ENCODE assay signal across 12 cellular contexts in genomic region chr12:48779869-48780268, GRCh38. TPM values are rescaled to one million over a fixed set of nuclear protein-coding genes. Genes with fewer than 3 reads are reported as not detected.
DNase-seq lines count a peak whose midpoint lies in the region; ATAC-seq and TF ChIP-seq lines count a peak whose summit lies in the region.
"Had no signal": no experiment of that assay in that cellular context is flagged by ENCODE, and none has a peak within 500 bp of the region (broad histone marks: within the 10 kb centered on the region; RNA-seq: fewer than 3 reads in every experiment).

No MANE protein-coding gene starts in this region.

- no peaks in the 10 kb centered on the region for H3K9me3 ChIP-seq in BLaER1
- H3K9me3 ChIP-seq: Caco-2, right lobe of liver had no signal

- H3K27ac Mint-ChIP-seq in osteocyte (ENCODE audit: unreplicated experiment) = peak overlapping the region; percentile 98
- no peak overlapping the region for H3K27ac Mint-ChIP-seq in activated T-helper 17 cell treated with anti-CD3 and anti-CD28 coated beads, Interleukin-2, amount 50 U/mL, for 72 hours
- H3K27ac Mint-ChIP-seq: activated T-helper 2 cell treated with anti-CD3 and anti-CD28 coated beads, Interferon-gamma antibody, Interleukin-2, Interleukin-4, amounts not matched to agents 10 μg/mL and 5 μg/mL and 100 μg/mL, durations not matched to agents 14 hours and 24 hours and 36 hours had no signal

- no peak for TF ChIP-seq CTCF in osteocyte (IDR thresholded peaks at IDR 0.05)

- H3K4me2 ChIP-seq in BLaER1 = peak overlapping the region; percentile 99

- peaks cover 79% of the 10 kb centered on the region for H3K4me1 ChIP-seq in BLaER1
- H3K4me1 ChIP-seq: right lobe of liver had no signal

- H3K36me3 ChIP-seq in BLaER1 = peaks cover 59% of the 10 kb centered on the region

- no peaks in the 10 kb centered on the region for H3K27me3 Mint-ChIP-seq in osteocyte (ENCODE audit: unreplicated experiment)
- peaks cover 2% of the 10 kb centered on the region for H3K27me3 Mint-ChIP-seq in activated T-helper 17 cell treated with anti-CD3 and anti-CD28 coated beads, Interleukin-2, amount 50 U/mL, for 72 hours

- no peaks in the 10 kb centered on the region for H3K27me3 ChIP-seq in BLaER1
- H3K27me3 ChIP-seq: right lobe of liver had no signal

- peaks cover 15% of the 10 kb centered on the region for H3K36me3 Mint-ChIP-seq in osteocyte (ENCODE audit: unreplicated experiment)
- H3K36me3 Mint-ChIP-seq in activated T-helper 17 cell treated with anti-CD3 and anti-CD28 coated beads, Interleukin-2, amount 50 U/mL, for 72 hours (ENCODE audit: low read depth) = no peaks in the 10 kb centered on the region

- H3K4me3 ChIP-seq in BLaER1 = peak overlapping the region; percentile 56
- H3K4me3 ChIP-seq: right lobe of liver had no signal

- no peak for ATAC-seq in activated T-helper 17 cell treated with anti-CD3 and anti-CD28 coated beads, Interleukin-2, amount 50 U/mL, for 72 hours (replicated peaks)

- H3K27ac ChIP-seq in BLaER1 = peak overlapping the region; percentile 99
- H3K27ac ChIP-seq: right lobe of liver had no signal

- no peaks in the 10 kb centered on the region for H4K20me1 ChIP-seq in BLaER1

- no peaks in the 10 kb centered on the region for H3K9me3 Mint-ChIP-seq in osteocyte (ENCODE audit: unreplicated experiment)
- H3K9me3 Mint-ChIP-seq in activated T-helper 17 cell treated with anti-CD3 and anti-CD28 coated beads, Interleukin-2, amount 50 U/mL, for 72 hours = no peaks in the 10 kb centered on the region
- H3K9me3 Mint-ChIP-seq: activated T-helper 2 cell treated with anti-CD3 and anti-CD28 coated beads, Interferon-gamma antibody, Interleukin-2, Interleukin-4, amounts not matched to agents 10 μg/mL and 5 μg/mL and 100 μg/mL, durations not matched to agents 14 hours and 24 hours and 36 hours had no signal

- H3K4me1 Mint-ChIP-seq in osteocyte (ENCODE audit: unreplicated experiment) = peaks cover 38% of the 10 kb centered on the region
- no peaks in the 10 kb centered on the region for H3K4me1 Mint-ChIP-seq in activated T-helper 17 cell treated with anti-CD3 and anti-CD28 coated beads, Interleukin-2, amount 50 U/mL, for 72 hours

- DNase-seq in SIG-M5 treated with dmso at 0.1 percent for 504 hours (lab: John Stamatoyannopoulos, UW; ENCODE audit: unreplicated experiment) = peak; percentile 89
- peak; percentile 84 for DNase-seq in fibroblast of peridontal ligament (ENCODE audit: extremely low read depth)
- peak; percentile 89 for DNase-seq in osteocyte (ENCODE audit: extremely low spot score, unreplicated experiment)
- no peak for DNase-seq in NCI-H2227 treated with DMSO at 0.1 percent for 48 hours (lab: John Stamatoyannopoulos, UW)
- DNase-seq in NCI-H1092 (lab: John Stamatoyannopoulos, UW) = no peak
- no peak for DNase-seq in HT-29 (ENCODE audit: low spot score)
- DNase-seq: Caco-2, NCI-H1048, right lobe of liver had no signal

- H3K4me3 Mint-ChIP-seq in osteocyte (ENCODE audit: unreplicated experiment) = peak overlapping the region; percentile 57
- H3K4me3 Mint-ChIP-seq in activated T-helper 17 cell treated with anti-CD3 and anti-CD28 coated beads, Interleukin-2, amount 50 U/mL, for 72 hours = no peak overlapping the region

- H3K9ac ChIP-seq in BLaER1 = peak overlapping the region; percentile 87

RNA-seq across cellular contexts. Expression of gene ADCY6, which starts 9.0 kb away (rescaled TPM):
- 71.7 and 71.9 TPM in 2 replicates for total RNA-seq in osteocyte
- under 1 TPM in 1 of 2 donors, not detected in 1; 0.24 TPM for total RNA-seq in activated T-helper 17 cell treated with anti-CD3 and anti-CD28 coated beads, Interleukin-2, amount 50 U/mL, for 72 hours
- total RNA-seq in HT-29 (2014; rRNA removed; shearing (Covaris generic)) = 46.3 and 47.4 TPM in 2 replicates

RNA-seq across cellular contexts. Expression of gene CACNB3, which starts 38.4 kb away (rescaled TPM):
- 66.5 and 83.3 TPM in 2 replicates for total RNA-seq in osteocyte
- 10 to 100 TPM in 1 of 2 donors, 1 to 10 TPM in 1; 5.9 to 17.7 TPM for total RNA-seq in activated T-helper 17 cell treated with anti-CD3 and anti-CD28 coated beads, Interleukin-2, amount 50 U/mL, for 72 hours
- 19.8 and 22.4 TPM in 2 replicates for total RNA-seq in HT-29 (2014; rRNA removed; shearing (Covaris generic))

Comparison
In these comparisons a context has a peak if more than half of its experiments do, and no peak if none do; other contexts are left out.
1. DNase-seq: peak in SIG-M5 treated with dmso at 0.1 percent for 504 hours (single experiment), fibroblast of peridontal ligament (single experiment) and osteocyte (single experiment); none in NCI-H2227 treated with DMSO at 0.1 percent for 48 hours (single experiment), NCI-H1092 (single experiment) and HT-29 (single experiment).
2. RNA of gene ADCY6, which starts 9.0 kb away (total RNA-seq): 71.7 to 71.9 TPM in osteocyte and 46.3 to 47.4 TPM in HT-29; 0.24 TPM in activated T-helper 17 cell treated with anti-CD3 and anti-CD28 coated beads, Interleukin-2, amount 50 U/mL, for 72 hours; every median in the first group is over 10 times any median in the second.